ENCODE assay signal across 15 cellular contexts in genomic region chr4:38610844-38611550, GRCh38. TPM values are rescaled to one million over a fixed set of nuclear protein-coding genes. Genes with fewer than 3 reads are reported as not detected.
DNase-seq lines count a peak whose midpoint lies in the region; ATAC-seq and TF ChIP-seq lines count a peak whose summit lies in the region.
"Had no signal": no experiment of that assay in that cellular context is flagged by ENCODE, and none has a peak within 500 bp of the region (broad histone marks: within the 10 kb centered on the region; RNA-seq: fewer than 3 reads in every experiment).

No MANE protein-coding gene starts in this region.

- H4K20me1 ChIP-seq in GM23338 (replicated peaks; ENCODE audit: insufficient read depth) = no peaks in the 10 kb centered on the region

- H3K4me2 ChIP-seq in GM23338 = no peak overlapping the region; the same call in 1 of the 2 replicates
- H3K4me2 ChIP-seq: smooth muscle cell had no signal

- no peaks in the 10 kb centered on the region for H3K27me3 ChIP-seq in GM23338 (ENCODE audit: insufficient read depth)
- H3K27me3 ChIP-seq in prostate gland (replicated peaks; ENCODE audit: insufficient read depth) = no peaks in the 10 kb centered on the region

- no peaks in the 10 kb centered on the region for H3K79me2 ChIP-seq in GM23338 (replicated peaks; ENCODE audit: insufficient read depth)

- H3K9me3 ChIP-seq in prostate gland = no peaks in the 10 kb centered on the region

- peaks cover 5% of the 10 kb centered on the region for H3K27me3 Mint-ChIP-seq in GM23338 (ENCODE audit: insufficient read depth, low read depth, poor library complexity)
- H3K27me3 Mint-ChIP-seq: activated naive CD8-positive, alpha-beta T cell had no signal

- WGBS in prostate gland = 31% methylated on average over 11 of the region's 11 CpGs

- peak overlapping the region; percentile 67 for H2AFZ ChIP-seq in GM23338

- H3K27ac ChIP-seq in GM23338 (ENCODE audit: low read depth) (peak overlapping the region; percentile 42; the same call in 1 of the 2 replicates), prostate gland (peak overlapping the region; percentile 5 to 9)

- DNase-seq in GM23338 (ENCODE audit: low spot score) (no peak), RPMI8226 (peak; percentile 87), kidney tubule cell (ENCODE audit: low spot score) (peak; percentile 24), prostate gland (ENCODE audit: low spot score) (peak; percentile 21), DMS79 treated with DMSO at 0.1 percent for 48 hours (lab: John Stamatoyannopoulos, UW) (no peak), HEK293T (ENCODE audit: extremely low spot score) (no peak)
- DNase-seq in stimulated activated CD4-positive, alpha-beta T cell treated with anti-CD3 and anti-CD28 coated beads, Interleukin-4, amount 100 ng/mL, for 24 hours = no peak
- DNase-seq: cortex of kidney, glutamatergic neuron, NCI-H1105 treated with DMSO at 0.1 percent for 48 hours had no signal

- H3K4me3 ChIP-seq in GM23338 = no peak overlapping the region
- H3K4me3 ChIP-seq in prostate gland = no peak overlapping the region
- H3K4me3 ChIP-seq: smooth muscle cell had no signal

- H3K9me3 Mint-ChIP-seq in GM23338 = no peaks in the 10 kb centered on the region; the same call in 2 of the 3 replicates
- H3K9me3 Mint-ChIP-seq: memory B cell; T-helper 1 cell treated with Interleukin-12 subunit alpha and Interleukin-12 subunit beta and Interleukin-4 antibody, amounts not matched to agents 30 μg/mL and 1 μg/mL, for 36 hours had no signal

- H3K4me1 ChIP-seq in GM23338 (ENCODE audit: insufficient read depth) (peaks cover 25% of the 10 kb centered on the region), prostate gland (replicated peaks) (peaks cover 8% of the 10 kb centered on the region)

- H3K27ac Mint-ChIP-seq in GM23338 = peak overlapping the region; percentile 12; the same call in 1 of the 2 replicates
- H3K27ac Mint-ChIP-seq: activated naive CD8-positive, alpha-beta T cell; memory B cell; T-helper 1 cell treated with Interleukin-12 subunit alpha and Interleukin-12 subunit beta and Interleukin-4 antibody, amounts not matched to agents 30 μg/mL and 1 μg/mL, for 36 hours had no signal

- H3K4me1 Mint-ChIP-seq in GM23338 = peaks cover 23% of the 10 kb centered on the region

- POLR2A ChIA-PET in HEK293T (lab: Yijun Ruan, JAX) = no interaction called here

- H3F3A ChIP-seq in GM23338 (replicated peaks; ENCODE audit: low read depth) = no peaks in the 10 kb centered on the region

- no peaks in the 10 kb centered on the region for H3K36me3 Mint-ChIP-seq in GM23338 (ENCODE audit: low read depth)
- H3K36me3 Mint-ChIP-seq: activated naive CD8-positive, alpha-beta T cell; memory B cell had no signal

- TF ChIP-seq CTCF in GM23338 (conservative IDR thresholded peaks at IDR 0.05; ENCODE audit: low read depth in 2 of 2) (no peak), prostate gland (IDR thresholded peaks at IDR 0.05) (no peak)

- H3K4me3 Mint-ChIP-seq in GM23338 = no peak overlapping the region
- H3K4me3 Mint-ChIP-seq: activated naive CD8-positive, alpha-beta T cell; memory B cell; T-helper 1 cell treated with Interleukin-12 subunit alpha and Interleukin-12 subunit beta and Interleukin-4 antibody, amounts not matched to agents 30 μg/mL and 1 μg/mL, for 36 hours had no signal

- ATAC-seq in GM23338 (no peak; the same call in 2 of the 3 replicates), HG03457 (IDR thresholded peaks at IDR 0.05; ENCODE audit: unreplicated experiment) (no peak)

- CTCF ChIA-PET in HEK293T (lab: Yijun Ruan, JAX) = no interaction called here

- TF ChIP-seq POLR2A in prostate gland (IDR thresholded peaks at IDR 0.05) = no peak

- H3K9me2 ChIP-seq in GM23338 (ENCODE audit: insufficient read depth) = peaks cover 4% of the 10 kb centered on the region; the same call in 1 of the 2 replicates

- H3K36me3 ChIP-seq in GM23338 (ENCODE audit: insufficient read depth) = no peaks in the 10 kb centered on the region
- H3K36me3 ChIP-seq in prostate gland = no peaks in the 10 kb centered on the region

- intact Hi-C loops in prostate gland (cut with DNase I) = no loop called here

TF ChIP-seq in HEK293T, 16 proteins besides CTCF, POLR2A, EP300 and RAD21:
- TF ChIP-seq ELF4 (IDR thresholded peaks at IDR 0.05) = no peak
- no peak for TF ChIP-seq NFRKB (IDR thresholded peaks at IDR 0.05)
- TF ChIP-seq FOXK2 (IDR thresholded peaks at IDR 0.05) = no peak
- no peak for TF ChIP-seq SUZ12 (IDR thresholded peaks at IDR 0.05)

RNA-seq across cellular contexts. Expression of gene KLF3, which starts 53.0 kb away (rescaled TPM):
- 16.5 and 19.2 TPM in 2 replicates for total RNA-seq in GM23338 (2014; rRNA removed; shearing (Covaris generic))
- 14.1 and 15.0 TPM in 2 replicates for polyA plus RNA-seq in GM23338 (2016; fragmentation: Nextera tagmentation; extraction: Ambion mirVana)
- 10 to 100 TPM; 47.7 to 55.4 TPM for total RNA-seq in prostate gland

Comparison
In these comparisons a context has a peak if more than half of its experiments do, and no peak if none do; other contexts are left out.
1. DNase-seq: peak in RPMI8226 (single experiment), kidney tubule cell (single experiment) and prostate gland (single experiment); none in GM23338 (single experiment), stimulated activated CD4-positive, alpha-beta T cell treated with anti-CD3 and anti-CD28 coated beads, Interleukin-4, amount 100 ng/mL, for 24 hours (single experiment), DMS79 treated with DMSO at 0.1 percent for 48 hours (single experiment) and HEK293T (single experiment).